In genomic region chr16:88977028-88977844, GRCh38 we compare ENCODE assay signal across 8 cellular contexts. TPM values are rescaled to one million over a fixed set of nuclear protein-coding genes. Genes with fewer than 3 reads are reported as not detected.
DNase-seq lines count a peak whose midpoint lies in the region; ATAC-seq, FAIRE-seq and TF ChIP-seq lines count a peak whose summit lies in the region.
"Had no signal": no experiment of that assay in that cellular context is flagged by ENCODE, and none has a peak within 500 bp of the region (broad histone marks: within the 10 kb centered on the region; RNA-seq: fewer than 3 reads in every experiment).

TSS of gene CBFA2T3 (minus strand) at chr16:88977207. CDS start at chr16:88976807, 400 bp downstream.

- H2BK20ac ChIP-seq in H9 (ENCODE audit: low read depth, low read length, poor library complexity, severe bottlenecking), result no peak within 1 kb of the TSS

- H2BK12ac ChIP-seq in H9 (ENCODE audit: insufficient read length, low read depth, low read length), result no peak within 1 kb of the TSS

- no peaks in the 10 kb centered on the region for H3K9me2 ChIP-seq in GM23338 (ENCODE audit: insufficient read depth)

- no peak within 1 kb of the TSS for H3K14ac ChIP-seq in H9 (ENCODE audit: insufficient read depth, low read length)

- H3K79me1 ChIP-seq in H9 (ENCODE audit: insufficient read depth, low read depth, low read length, poor library complexity, severe bottlenecking), result no peaks in the 10 kb centered on the region

- no peak within 1 kb of the TSS for H3K27ac ChIP-seq in GM23338 (ENCODE audit: low read depth)
- H3K27ac ChIP-seq in HepG2 (ENCODE audit: extremely low read length, insufficient read depth, low read length), result no peak within 1 kb of the TSS
- no peak within 1 kb of the TSS for H3K27ac ChIP-seq in thyroid gland
- no peak within 1 kb of the TSS for H3K27ac ChIP-seq in H9 (ENCODE audit: insufficient read length, low read depth, low read length)

- no peak for TF ChIP-seq EP300 in HepG2 (IDR thresholded peaks at IDR 0.05; ENCODE audit: low read depth in 2 of 2, low read length in 2 of 2)
- TF ChIP-seq EP300 in HepG2 (CRISPR knock-in tag; IDR thresholded peaks at IDR 0.05; ENCODE audit: borderline replicate concordance), result no peak

- H4K8ac ChIP-seq in H9 (replicated peaks; ENCODE audit: insufficient read length, low read depth, low read length), result no peak within 1 kb of the TSS

- H4K91ac ChIP-seq in H9 (ENCODE audit: insufficient read length, low read depth, low read length), result no peak within 1 kb of the TSS

- H3K4me1 ChIP-seq in GM23338 (ENCODE audit: insufficient read depth) (no peaks in the 10 kb centered on the region), HepG2 (ENCODE audit: insufficient read depth, low read length) (no peaks in the 10 kb centered on the region), thyroid gland (no peaks in the 10 kb centered on the region), H9 (ENCODE audit: insufficient read depth, low read length) (no peaks in the 10 kb centered on the region)

- WGBS in HepG2 (ENCODE audit: low lambda C conversion rate), result 20% methylated on average over 27 of the region's 31 CpGs
- 42 to 54% methylated on average over 19 to 21 of the region's 31 CpGs for WGBS in thyroid gland, 2 donors
- WGBS in H9 (ENCODE audit: extremely low coverage, insufficient read length, low lambda C conversion rate), result no CpG with 5 or more reads among the region's 31 CpGs

- no peak within 1 kb of the TSS for H3T11ph ChIP-seq in H9 (ENCODE audit: low read length)

- no peak within 1 kb of the TSS for H3K56ac ChIP-seq in H9 (ENCODE audit: insufficient read length, low read depth, low read length)

- H3K9ac ChIP-seq in HepG2 (ENCODE audit: insufficient read depth, low read depth, low read length) (no peak within 1 kb of the TSS), H9 (ENCODE audit: extremely low read depth, insufficient read length, low read length) (no peak within 1 kb of the TSS)

- H3K23me2 ChIP-seq in H9 (ENCODE audit: insufficient read length, low read depth, low read length, poor library complexity, severe bottlenecking), result no peaks in the 10 kb centered on the region

- DNase-seq in GM23338 (ENCODE audit: low spot score) (no peak), UCSD-AML1 (lab: John Stamatoyannopoulos, UW; ENCODE audit: unreplicated experiment) (peak; percentile 96), HepG2 (ENCODE audit: low spot score) (no peak), thyroid gland (peak; percentile 37 to 49), D721Med (ENCODE audit: insufficient read length, low spot score) (no peak), H9 (no peak), H7 (no peak)

- H4K20me1 ChIP-seq in GM23338 (replicated peaks; ENCODE audit: insufficient read depth), result no peaks in the 10 kb centered on the region
- no peaks in the 10 kb centered on the region; the same call in 1 of the 2 replicates for H4K20me1 ChIP-seq in HepG2 (ENCODE audit: insufficient read depth, low read length)
- no peaks in the 10 kb centered on the region for H4K20me1 ChIP-seq in H9 (ENCODE audit: control insufficient read depth, insufficient read depth, insufficient read length)

- H3K27me3 ChIP-seq in GM23338 (ENCODE audit: insufficient read depth), result no peaks in the 10 kb centered on the region
- peaks cover 45 to 84% of the 10 kb centered on the region in 2 experiments for H3K27me3 ChIP-seq in HepG2 (ENCODE audit: control insufficient read depth in 1 of 2, insufficient read depth in 2 of 2, low read length in 2 of 2)
- no peaks in the 10 kb centered on the region for H3K27me3 ChIP-seq in thyroid gland
- H3K27me3 ChIP-seq in H9 (ENCODE audit: insufficient read depth, low read length), result no peaks in the 10 kb centered on the region
- no peaks in the 10 kb centered on the region for H3K27me3 ChIP-seq in H7 (ENCODE audit: control insufficient read depth, insufficient read depth, low read length)

- H3F3A ChIP-seq in GM23338 (replicated peaks; ENCODE audit: low read depth), result no peaks in the 10 kb centered on the region

- no peak within 1 kb of the TSS for H2BK5ac ChIP-seq in H9 (ENCODE audit: insufficient read length, low read length)

- in situ Hi-C loops in HepG2 (cut with HindIII; ENCODE audit: extremely low pct_ligation_motif_present, low pct_unique_long_range_greater_than_20kb), result no loop called here

- H3K18ac ChIP-seq in H9 (ENCODE audit: insufficient read length, low read depth, low read length), result no peak within 1 kb of the TSS

- H3K4me2 ChIP-seq in GM23338 (no peak within 1 kb of the TSS), HepG2 (ENCODE audit: low read depth, low read length) (no peak within 1 kb of the TSS), H9 (ENCODE audit: insufficient read depth, insufficient read length, low read length) (no peak within 1 kb of the TSS)

- no peak within 1 kb of the TSS for H2BK15ac ChIP-seq in H9 (ENCODE audit: low read depth, low read length)

- H3K4me3 ChIP-seq in GM23338 (no peak within 1 kb of the TSS), HepG2 (replicated peaks in 1 of 3; ENCODE audit: insufficient read depth in 1 of 3, low read depth in 2 of 3, low read length in 3 of 3) (no peak within 1 kb of the TSS), thyroid gland (replicated peaks in 1 of 3) (no peak within 1 kb of the TSS), H7 (ENCODE audit: insufficient read depth, low read depth, low read length) (no peak within 1 kb of the TSS)

- TF ChIP-seq RAD21 in HepG2 (CRISPR knock-in tag; IDR thresholded peaks at IDR 0.05), result no peak

- H3K36me3 Mint-ChIP-seq in GM23338 (ENCODE audit: low read depth), result no peaks in the 10 kb centered on the region
- no peaks in the 10 kb centered on the region for H3K36me3 Mint-ChIP-seq in H9 (ENCODE audit: insufficient read depth in 1 of 3, low read depth in 3 of 3)

- peak; percentile 28 for ATAC-seq in GM23338
- peak; percentile 15 for ATAC-seq in HepG2

- no TSS peak for BruUV-seq in HepG2 (replicated peaks; lab: Mats Ljungman, UMichigan)

- H3K36me3 ChIP-seq in GM23338 (ENCODE audit: insufficient read depth), result no peaks in the 10 kb centered on the region
- no peaks in the 10 kb centered on the region for H3K36me3 ChIP-seq in HepG2 (replicated peaks in 1 of 2; ENCODE audit: control insufficient read depth in 1 of 2, insufficient read depth in 2 of 2, low read length in 2 of 2)
- no peaks in the 10 kb centered on the region for H3K36me3 ChIP-seq in thyroid gland
- H3K36me3 ChIP-seq in H7 (replicated peaks; ENCODE audit: control insufficient read depth, insufficient read depth, low read length), result no peaks in the 10 kb centered on the region

- TF ChIP-seq CTCF in GM23338 (conservative IDR thresholded peaks at IDR 0.05; ENCODE audit: low read depth in 2 of 2), result no peak
- TF ChIP-seq CTCF in HepG2 (CRISPR knock-in tag; IDR thresholded peaks at IDR 0.05), result no peak
- TF ChIP-seq CTCF in thyroid gland (IDR thresholded peaks at IDR 0.05), result no peak
- no peak for TF ChIP-seq CTCF in D721Med (IDR thresholded peaks at IDR 0.05; ENCODE audit: insufficient read depth, missing control alignments)
- TF ChIP-seq CTCF in H9 (conservative IDR thresholded peaks at IDR 0.05), result no peak

- H3K4me1 Mint-ChIP-seq in GM23338 (no peaks in the 10 kb centered on the region), H9 (peaks cover 0 to 10% of the 10 kb centered on the region in 2 experiments; a peak in 1 of 4 replicates)

- H3K79me2 ChIP-seq in GM23338 (replicated peaks; ENCODE audit: insufficient read depth) (no peaks in the 10 kb centered on the region), HepG2 (ENCODE audit: insufficient read depth, low read length) (no peaks in the 10 kb centered on the region), H9 (ENCODE audit: insufficient read depth, low read length) (no peaks in the 10 kb centered on the region)

- H3K27ac Mint-ChIP-seq in GM23338 (no peak within 1 kb of the TSS), H9 (0 out of 7 replicates have a peak within 1 kb of the TSS, but pooled peaks of 1 of the 3 experiments have one; percentile 59)

- H4K5ac ChIP-seq in H9 (ENCODE audit: insufficient read length, low read depth, low read length), result no peak within 1 kb of the TSS

- POLR2A ChIA-PET in HepG2 (lab: Yijun Ruan, JAX), result no interaction called here

- H3K4ac ChIP-seq in H9 (ENCODE audit: low read depth, low read length), result no peak within 1 kb of the TSS

- intact Hi-C loops in HepG2 (cut with micrococcal nuclease; ENCODE audit: unreplicated experiment), result no loop called here
- intact Hi-C loops in thyroid gland (cut with DNase I), result no loop called here

- no peak within 1 kb of the TSS for H2BK120ac ChIP-seq in H9 (ENCODE audit: low read depth, low read length, poor library complexity, severe bottlenecking)

- H3K4me3 Mint-ChIP-seq in GM23338 (no peak within 1 kb of the TSS), H9 (no peak within 1 kb of the TSS)

- H3K9me3 ChIP-seq in HepG2 (ENCODE audit: low read length) (no peaks in the 10 kb centered on the region), thyroid gland (no peaks in the 10 kb centered on the region), H9 (ENCODE audit: control insufficient read depth, low read depth, low read length) (no peaks in the 10 kb centered on the region)

- CTCF ChIA-PET in HepG2 (lab: Yijun Ruan, JAX; ENCODE audit: low intra/inter-chr PET ratio, low total read pairs), result no interaction called here

- peaks cover 15% of the 10 kb centered on the region for H3K27me3 Mint-ChIP-seq in GM23338 (ENCODE audit: insufficient read depth, low read depth, poor library complexity)
- peaks cover 3% of the 10 kb centered on the region; the same call in 1 of the 2 replicates for H3K27me3 Mint-ChIP-seq in H9 (ENCODE audit: low read depth)

- no peak within 1 kb of the TSS for H3K23ac ChIP-seq in H9 (ENCODE audit: insufficient read length, low read depth, low read length)

- peaks cover 2% of the 10 kb centered on the region; the same call in 1 of the 3 replicates for H3K9me3 Mint-ChIP-seq in GM23338
- no peaks in the 10 kb centered on the region for H3K9me3 Mint-ChIP-seq in H9

- no peak within 1 kb of the TSS for H2AK5ac ChIP-seq in H9 (ENCODE audit: insufficient read length, low read length)

- FAIRE-seq in HepG2 (lab: Jason Lieb, UNC) (no peak), D721Med (lab: Jason Lieb, UNC) (no peak)

- TF ChIP-seq POLR2A in HepG2 (IDR thresholded peaks at IDR 0.05; ENCODE audit: insufficient read depth in 1 of 2, low read depth in 2 of 2, low read length in 2 of 2) (no peak), thyroid gland (IDR thresholded peaks at IDR 0.05) (no peak)

- H2AFZ ChIP-seq in GM23338 (no peak within 1 kb of the TSS), HepG2 (ENCODE audit: low read length) (no peak within 1 kb of the TSS), H9 (ENCODE audit: low read length) (no peak within 1 kb of the TSS)

RNA-seq across cellular contexts. Expression of gene CBFA2T3, which starts in this region (rescaled TPM):
- total RNA-seq in GM23338 (2014; rRNA removed; shearing (Covaris generic)), result 0.85 and 1.5 TPM in 2 replicates
- 0.70 and 0.87 TPM in 2 replicates for polyA plus RNA-seq in GM23338 (2016; fragmentation: Nextera tagmentation; extraction: Ambion mirVana)
- total RNA-seq in HepG2 (2016; rRNA removed; fragmentation: Illumina TruSeq; extraction: Trizol), result not detected in 2 replicates
- not detected in 2 replicates for total RNA-seq in HepG2 (2016; cell fraction: cytosol; rRNA removed; fragmentation: Illumina TruSeq; extraction: Trizol; ENCODE audit: low read depth)
- not detected in 2 replicates for total RNA-seq in HepG2 (2016; cell fraction: insoluble cytoplasmic fraction; rRNA removed; fragmentation: Illumina TruSeq; extraction: Trizol)
- not detected in 2 replicates for total RNA-seq in HepG2 (2016; cell fraction: membrane; rRNA removed; fragmentation: Illumina TruSeq; extraction: Trizol)
- not detected in 2 replicates for total RNA-seq in HepG2 (2016; cell fraction: nucleus; rRNA removed; fragmentation: Illumina TruSeq; extraction: Trizol)
- polyA plus RNA-seq in HepG2 (2011; rRNA removed), result 0.05 and 0.09 TPM in 2 replicates
- polyA plus RNA-seq in HepG2 (2011; cell fraction: cytosol; rRNA removed), result 0.04 TPM in 1 of 2 replicates, not detected in the other
- not detected in 2 replicates for polyA plus RNA-seq in HepG2 (2011; cell fraction: nucleus; rRNA removed)
- 0.07 TPM in 1 of 2 replicates, not detected in the other for polyA plus RNA-seq in HepG2 (2012)
- not detected in 2 replicates for polyA plus RNA-seq in HepG2 (2016; cell fraction: cytosol; fragmentation: Illumina TruSeq; extraction: Trizol; ENCODE audit: low read depth)
- polyA plus RNA-seq in HepG2 (2016; cell fraction: insoluble cytoplasmic fraction; fragmentation: Illumina TruSeq; extraction: Trizol; ENCODE audit: low read depth), result not detected in 2 replicates
- not detected in 2 replicates for polyA plus RNA-seq in HepG2 (2016; cell fraction: membrane; fragmentation: Illumina TruSeq; extraction: Trizol; ENCODE audit: low read depth)
- 0.11 TPM in 1 of 2 replicates, not detected in the other for polyA plus RNA-seq in HepG2 (2016; cell fraction: nucleus; fragmentation: Illumina TruSeq; extraction: Trizol; ENCODE audit: insufficient read depth, low read depth)
- polyA minus RNA-seq in HepG2 (2011; rRNA and poly(A)+ RNA removed; ENCODE audit: low replicate concordance), result 0.19 and 0.60 TPM in 2 replicates
- polyA minus RNA-seq in HepG2 (2011; cell fraction: cytosol; rRNA and poly(A)+ RNA removed), result not detected in 2 replicates
- not detected in 2 replicates for polyA minus RNA-seq in HepG2 (2011; cell fraction: nucleus; rRNA and poly(A)+ RNA removed)
- total RNA-seq in thyroid gland, result 1 to 10 TPM; 1.3 to 3.8 (median 2.6) TPM
- 2.8 and 2.9 TPM in 2 replicates for total RNA-seq in H9 (2021)
- total RNA-seq in H7 (2014; rRNA removed; shearing (Covaris generic)), result 0.35 TPM in 1 of 2 replicates, not detected in the other
- total RNA-seq: activated CD8-positive, alpha-beta memory T cell treated with anti-CD3 and anti-CD28 coated beads for 36 hours had no signal

Comparison
In these comparisons a context has a peak if more than half of its experiments do, and no peak if none do; other contexts are left out.
1. Peak in ATAC-seq in HepG2; RNA of the gene not detected or under 1 TPM.
2. DNase-seq: peak in UCSD-AML1 (single experiment) and thyroid gland (2 of 2); none in GM23338 (single experiment), HepG2 (single experiment), D721Med (single experiment), H9 (single experiment) and H7 (single experiment).